Comparison of ENCODE assay signal across 1 cellular context in genomic region chr11:69280994-69281393, GRCh38.
TF ChIP-seq lines count a peak whose summit lies in the region.

No MANE protein-coding gene starts in this region.

TF ChIP-seq in HCT116, 20 proteins besides CTCF, POLR2A, EP300 and RAD21 (continued from another document):
- TF ChIP-seq, protein P1, sequence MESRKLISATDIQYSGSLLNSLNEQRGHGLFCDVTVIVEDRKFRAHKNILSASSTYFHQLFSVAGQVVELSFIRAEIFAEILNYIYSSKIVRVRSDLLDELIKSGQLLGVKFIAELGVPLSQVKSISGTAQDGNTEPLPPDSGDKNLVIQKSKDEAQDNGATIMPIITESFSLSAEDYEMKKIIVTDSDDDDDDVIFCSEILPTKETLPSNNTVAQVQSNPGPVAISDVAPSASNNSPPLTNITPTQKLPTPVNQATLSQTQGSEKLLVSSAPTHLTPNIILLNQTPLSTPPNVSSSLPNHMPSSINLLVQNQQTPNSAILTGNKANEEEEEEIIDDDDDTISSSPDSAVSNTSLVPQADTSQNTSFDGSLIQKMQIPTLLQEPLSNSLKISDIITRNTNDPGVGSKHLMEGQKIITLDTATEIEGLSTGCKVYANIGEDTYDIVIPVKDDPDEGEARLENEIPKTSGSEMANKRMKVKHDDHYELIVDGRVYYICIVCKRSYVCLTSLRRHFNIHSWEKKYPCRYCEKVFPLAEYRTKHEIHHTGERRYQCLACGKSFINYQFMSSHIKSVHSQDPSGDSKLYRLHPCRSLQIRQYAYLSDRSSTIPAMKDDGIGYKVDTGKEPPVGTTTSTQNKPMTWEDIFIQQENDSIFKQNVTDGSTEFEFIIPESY (IDR thresholded peaks at IDR 0.05; ENCODE audit: extremely low read depth, insufficient replicate concordance, low read length) = no peak
